In the genomic region with DNA sequence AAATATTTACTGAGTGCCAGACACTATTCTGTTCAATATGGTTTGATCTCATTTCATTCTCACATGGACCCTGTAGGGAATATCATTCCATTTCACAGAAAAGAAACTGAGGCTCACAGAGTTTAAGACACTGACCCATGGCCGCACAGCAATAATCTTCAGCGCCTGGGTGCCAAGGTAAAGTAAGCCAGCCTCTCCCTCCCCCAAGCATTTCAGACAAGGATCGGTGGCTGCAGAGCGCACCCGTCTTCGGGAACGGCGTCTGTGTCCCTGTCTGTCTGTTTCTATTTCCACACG, we compare ENCODE assay signal across 8 cellular contexts. TPM values are rescaled to one million over a fixed set of nuclear protein-coding genes. Genes with fewer than 3 reads are reported as not detected.
A peak's percentile ranks its signal among the peaks of the same experiment; 100 is the strongest.
DNase-seq lines count a peak whose midpoint lies in the region; ATAC-seq and TF ChIP-seq lines count a peak whose summit lies in the region.

No MANE protein-coding gene starts in this region.

- peak overlapping the region; percentile 31 for H3K27ac ChIP-seq in CD4-positive, alpha-beta T cell (ENCODE audit: low read depth, low read length)
- H3K27ac ChIP-seq in effector memory CD4-positive, alpha-beta T cell (ENCODE audit: insufficient read depth, low read length, poor library complexity, severe bottlenecking) = peak overlapping the region; percentile 55
- H3K27ac ChIP-seq in neural cell (ENCODE audit: low read length) = no peak overlapping the region

- peak overlapping the region; percentile 39 for H3K4me2 ChIP-seq in neural cell (ENCODE audit: low read length)

- no peak for ATAC-seq in CD4-positive, alpha-beta T cell (ENCODE audit: poor library complexity)
- ATAC-seq in HG02938 (IDR thresholded peaks at IDR 0.05; ENCODE audit: unreplicated experiment) (no peak), HG03439 (IDR thresholded peaks at IDR 0.05; ENCODE audit: unreplicated experiment) (no peak)

- no peaks in the 10 kb centered on the region for H3K9me3 ChIP-seq in CD4-positive, alpha-beta T cell (ENCODE audit: control insufficient read depth, low read length)
- H3K9me3 ChIP-seq in MG63 (peaks cover 10% of the 10 kb centered on the region), neural cell (ENCODE audit: low read length) (no peaks in the 10 kb centered on the region)
- no peaks in the 10 kb centered on the region for H3K9me3 ChIP-seq in effector memory CD4-positive, alpha-beta T cell (ENCODE audit: control insufficient read depth, low read length)

- H3K36me3 ChIP-seq in MG63 (no peaks in the 10 kb centered on the region), neural cell (ENCODE audit: insufficient read depth, low read length) (no peaks in the 10 kb centered on the region)
- H3K36me3 ChIP-seq in effector memory CD4-positive, alpha-beta T cell (ENCODE audit: control insufficient read depth, insufficient read depth, low read length) = no peaks in the 10 kb centered on the region

- H3K79me2 ChIP-seq in neural cell (replicated peaks; ENCODE audit: insufficient read depth, low read length) = no peaks in the 10 kb centered on the region

- peaks cover 2% of the 10 kb centered on the region for H3F3A ChIP-seq in neural cell (ENCODE audit: insufficient read depth, low read length, poor library complexity, severe bottlenecking)

- peak overlapping the region; percentile 33 for H2AFZ ChIP-seq in neural cell (ENCODE audit: low read depth, low read length)

- no peak for DNase-seq in CD4-positive, alpha-beta T cell
- DNase-seq in MG63 (no peak), cerebellar nuclear complex (lab: John Stamatoyannopoulos, UW) (no peak), germinal center (ENCODE audit: low spot score) (no peak)
- DNase-seq in effector memory CD4-positive, alpha-beta T cell = no peak

- no peak for TF ChIP-seq RAD21 in neural cell (conservative IDR thresholded peaks at IDR 0.05)

- no peaks in the 10 kb centered on the region for H4K20me1 ChIP-seq in neural cell (ENCODE audit: insufficient read depth)

- peak overlapping the region; percentile 55 for H3K4me3 ChIP-seq in MG63
- H3K4me3 ChIP-seq in effector memory CD4-positive, alpha-beta T cell (ENCODE audit: insufficient read depth, low read depth, low read length, poor library complexity, severe bottlenecking) = peak overlapping the region; percentile 47
- peak overlapping the region; percentile 73 for H3K4me3 ChIP-seq in neural cell (ENCODE audit: low read length)

- TF ChIP-seq EP300 in neural cell (conservative IDR thresholded peaks at IDR 0.05; ENCODE audit: poor library complexity, severe bottlenecking) = no peak

- H3K9ac ChIP-seq in neural cell (ENCODE audit: low read length) = peak overlapping the region; percentile 68

- CTCF ChIA-PET in CD4-positive, alpha-beta T cell (lab: Charles Lee) = interaction anchor here (0.7 to 6.8 kb wide), 17 partner anchors 11 to 486 kb away, joined by 3 to 129 read pairs (median 5); partner anchors contain the start of genes CDC37, ICAM5 and TYK2

- peaks cover 38% of the 10 kb centered on the region for H3K27me3 ChIP-seq in CD4-positive, alpha-beta T cell (ENCODE audit: control insufficient read depth, insufficient read depth, low read length)
- H3K27me3 ChIP-seq in MG63 (peaks cover 35% of the 10 kb centered on the region), neural cell (ENCODE audit: insufficient read depth, low read depth, low read length) (peaks cover 59% of the 10 kb centered on the region)
- H3K27me3 ChIP-seq in effector memory CD4-positive, alpha-beta T cell (replicated peaks; ENCODE audit: control insufficient read depth, insufficient read depth, low read length, poor library complexity, severe bottlenecking) = peaks cover 38% of the 10 kb centered on the region

- H3K4me3 Mint-ChIP-seq in CD4-positive, alpha-beta T cell = peak overlapping the region; percentile 54

- H3K36me3 Mint-ChIP-seq in CD4-positive, alpha-beta T cell (ENCODE audit: low read depth) = peaks cover 5% of the 10 kb centered on the region

- H3K9me2 ChIP-seq in neural cell (ENCODE audit: insufficient read depth, low read length) = no peaks in the 10 kb centered on the region

- no peaks in the 10 kb centered on the region for H3K9me3 Mint-ChIP-seq in CD4-positive, alpha-beta T cell

- intact Hi-C loops in CD4-positive, alpha-beta T cell (cut with DNase I, micrococcal nuclease) = loop anchor here (1.0 to 5.0 kb wide), 2 partner anchors 11 to 151 kb away; partner anchors contain the start of genes CDKN2D (in 1 of the 2) and KRI1 (in 1 of the 2)

- TF ChIP-seq CTCF in CD4-positive, alpha-beta T cell (IDR thresholded peaks at IDR 0.05) = no peak
- no peak for TF ChIP-seq CTCF in neural cell (IDR thresholded peaks at IDR 0.05; ENCODE audit: poor library complexity, severe bottlenecking)

- peaks cover 36% of the 10 kb centered on the region for H3K27me3 Mint-ChIP-seq in CD4-positive, alpha-beta T cell

- POLR2A ChIA-PET in CD4-positive, alpha-beta T cell (lab: Charles Lee) = interaction anchor here (0.6 to 1.5 kb wide), 5 partner anchors 10 to 454 kb away, joined by 3 to 10 read pairs (median 3); partner anchors contain the start of genes CDC37 and ICAM1

- H3K4me1 ChIP-seq in effector memory CD4-positive, alpha-beta T cell (ENCODE audit: control insufficient read depth, insufficient read depth, low read length, poor library complexity, severe bottlenecking) = peaks cover 48% of the 10 kb centered on the region

- peak overlapping the region; percentile 79 for H3K27ac Mint-ChIP-seq in CD4-positive, alpha-beta T cell

- peaks cover 43% of the 10 kb centered on the region for H3K4me1 Mint-ChIP-seq in CD4-positive, alpha-beta T cell (ENCODE audit: low read depth)

TF ChIP-seq in neural cell, 6 proteins besides CTCF, POLR2A, EP300 and RAD21:
- peak; percentile 5 for TF ChIP-seq POLR2AphosphoS5 (IDR thresholded peaks at IDR 0.05)
- TF ChIP-seq, protein P1, sequence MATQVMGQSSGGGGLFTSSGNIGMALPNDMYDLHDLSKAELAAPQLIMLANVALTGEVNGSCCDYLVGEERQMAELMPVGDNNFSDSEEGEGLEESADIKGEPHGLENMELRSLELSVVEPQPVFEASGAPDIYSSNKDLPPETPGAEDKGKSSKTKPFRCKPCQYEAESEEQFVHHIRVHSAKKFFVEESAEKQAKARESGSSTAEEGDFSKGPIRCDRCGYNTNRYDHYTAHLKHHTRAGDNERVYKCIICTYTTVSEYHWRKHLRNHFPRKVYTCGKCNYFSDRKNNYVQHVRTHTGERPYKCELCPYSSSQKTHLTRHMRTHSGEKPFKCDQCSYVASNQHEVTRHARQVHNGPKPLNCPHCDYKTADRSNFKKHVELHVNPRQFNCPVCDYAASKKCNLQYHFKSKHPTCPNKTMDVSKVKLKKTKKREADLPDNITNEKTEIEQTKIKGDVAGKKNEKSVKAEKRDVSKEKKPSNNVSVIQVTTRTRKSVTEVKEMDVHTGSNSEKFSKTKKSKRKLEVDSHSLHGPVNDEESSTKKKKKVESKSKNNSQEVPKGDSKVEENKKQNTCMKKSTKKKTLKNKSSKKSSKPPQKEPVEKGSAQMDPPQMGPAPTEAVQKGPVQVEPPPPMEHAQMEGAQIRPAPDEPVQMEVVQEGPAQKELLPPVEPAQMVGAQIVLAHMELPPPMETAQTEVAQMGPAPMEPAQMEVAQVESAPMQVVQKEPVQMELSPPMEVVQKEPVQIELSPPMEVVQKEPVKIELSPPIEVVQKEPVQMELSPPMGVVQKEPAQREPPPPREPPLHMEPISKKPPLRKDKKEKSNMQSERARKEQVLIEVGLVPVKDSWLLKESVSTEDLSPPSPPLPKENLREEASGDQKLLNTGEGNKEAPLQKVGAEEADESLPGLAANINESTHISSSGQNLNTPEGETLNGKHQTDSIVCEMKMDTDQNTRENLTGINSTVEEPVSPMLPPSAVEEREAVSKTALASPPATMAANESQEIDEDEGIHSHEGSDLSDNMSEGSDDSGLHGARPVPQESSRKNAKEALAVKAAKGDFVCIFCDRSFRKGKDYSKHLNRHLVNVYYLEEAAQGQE (IDR thresholded peaks at IDR 0.05; ENCODE audit: borderline replicate concordance) = no peak

RNA-seq across cellular contexts. Expression of gene PDE4A, which starts 4.3 kb away (rescaled TPM):
- total RNA-seq in CD4-positive, alpha-beta T cell = 1 to 10 TPM; 1.5 to 2.1 TPM
- 3.1 and 5.5 TPM in 2 replicates for total RNA-seq in MG63 (2014; rRNA removed; shearing (Covaris generic); ENCODE audit: low replicate concordance)
- polyA plus RNA-seq in neural cell = 3.4 and 4.7 TPM in 2 replicates
- 4.9 and 8.0 TPM in 2 replicates for polyA minus RNA-seq in neural cell

RNA-seq across cellular contexts. Expression of gene CDC37, which starts 12.7 kb away (rescaled TPM):
- total RNA-seq in CD4-positive, alpha-beta T cell = 100 to 1,000 TPM; 162 to 164 TPM
- total RNA-seq in MG63 (2014; rRNA removed; shearing (Covaris generic); ENCODE audit: low replicate concordance) = 485 and 519 TPM in 2 replicates
- polyA plus RNA-seq in neural cell = 359 and 408 TPM in 2 replicates
- polyA minus RNA-seq in neural cell = 80.1 and 87.2 TPM in 2 replicates

RNA-seq across cellular contexts. Expression of gene TYK2, which starts 35.7 kb away (rescaled TPM):
- 100 to 1,000 TPM; 229 to 253 TPM for total RNA-seq in CD4-positive, alpha-beta T cell
- total RNA-seq in MG63 (2014; rRNA removed; shearing (Covaris generic); ENCODE audit: low replicate concordance) = 87.9 and 124 TPM in 2 replicates
- polyA plus RNA-seq in neural cell = 63.3 and 95.8 TPM in 2 replicates
- 49.4 and 50.4 TPM in 2 replicates for polyA minus RNA-seq in neural cell
